Comparison of ENCODE assay signal across 18 cellular contexts in genomic region chr6:72953901-72954494, GRCh38.
DNase-seq lines count a peak whose midpoint lies in the region; ATAC-seq, FAIRE-seq and TF ChIP-seq lines count a peak whose summit lies in the region.
"Had no signal": no experiment of that assay in that cellular context is flagged by ENCODE, and none has a peak within 500 bp of the region (broad histone marks: within the 10 kb centered on the region; RNA-seq: fewer than 3 reads in every experiment).

No MANE protein-coding gene starts in this region.

- peak overlapping the region; percentile 45 for H3K27ac ChIP-seq in OCI-LY1 (ENCODE audit: low read depth, low read length, poor library complexity, severe bottlenecking)
- H3K27ac ChIP-seq in endothelial cell of umbilical vein (ENCODE audit: insufficient read depth, low read depth, low read length): peak overlapping the region; percentile 97
- no peak overlapping the region for H3K27ac ChIP-seq in parathyroid adenoma
- H3K27ac ChIP-seq in transverse colon: no peak overlapping the region
- H3K27ac ChIP-seq: body of pancreas had no signal

- H3F3A ChIP-seq in OCI-LY1 (ENCODE audit: insufficient read depth, low read length): no peaks in the 10 kb centered on the region

- H3K9me2 ChIP-seq in OCI-LY1 (ENCODE audit: low read depth, low read length): no peaks in the 10 kb centered on the region

- dilution Hi-C loops in endothelial cell of umbilical vein (cut with MboI; ENCODE audit: extremely low pct_ligation_motif_present, low sequenced_read_pairs): no loop called here

- H3K4me3 ChIP-seq in OCI-LY1 (ENCODE audit: low read depth, low read length, poor library complexity, severe bottlenecking): no peak overlapping the region
- no peak overlapping the region for H3K4me3 ChIP-seq in endothelial cell of umbilical vein (replicated peaks in 1 of 3; ENCODE audit: insufficient read depth in 1 of 3, low read depth in 1 of 3, low read length in 3 of 3)
- H3K4me3 ChIP-seq in parathyroid adenoma (ENCODE audit: low read depth, low read length): no peak overlapping the region
- H3K4me3 ChIP-seq in transverse colon: no peak overlapping the region
- H3K4me3 ChIP-seq: body of pancreas, K562 had no signal

- 52 to 57% methylated on average over 3 of the region's 3 CpGs for WGBS in transverse colon (ENCODE audit: low coverage in 1 of 2), 2 donors

- H3K4me1 ChIP-seq in OCI-LY1 (ENCODE audit: insufficient read depth, low read length, severe bottlenecking): peaks cover 30% of the 10 kb centered on the region
- H3K4me1 ChIP-seq in endothelial cell of umbilical vein (ENCODE audit: control insufficient read depth, extremely low read depth, insufficient read depth, low read length): peaks cover 37% of the 10 kb centered on the region
- H3K4me1 ChIP-seq in parathyroid adenoma: no peaks in the 10 kb centered on the region
- peaks cover 0 to 4% (median 2%) of the 10 kb centered on the region in 4 donors for H3K4me1 ChIP-seq in transverse colon
- H3K4me1 ChIP-seq: body of pancreas had no signal

- H2AFZ ChIP-seq in OCI-LY1 (ENCODE audit: low read length) (no peak overlapping the region), endothelial cell of umbilical vein (ENCODE audit: low read depth, low read length) (peak overlapping the region; percentile 50), parathyroid adenoma (peak overlapping the region; percentile 19)

- no TSS peak for BruUV-seq in endothelial cell of umbilical vein (replicated peaks; lab: Mats Ljungman, UMichigan)

- H3K4me3 Mint-ChIP-seq in activated CD4-positive, alpha-beta T cell treated with anti-CD3 and anti-CD28 coated beads for 36 hours: no peak overlapping the region
- H3K4me3 Mint-ChIP-seq: activated T-cell treated with anti-CD3 and anti-CD28 coated beads, Interleukin-2, amount 50 U/mL, for 72 hours; CD14-positive monocyte; stimulated activated naive CD8-positive, alpha-beta T cell treated with anti-CD3 and anti-CD28 coated beads, Interleukin-15, Interleukin-2, amounts not matched to agents 100 ng/mL and 50 ng/mL, for 24 hours; T-cell had no signal

- DNase-seq in endothelial cell of umbilical vein (ENCODE audit: low read depth, low spot score): peak; percentile 66
- DNase-seq in left colon: no peak
- no peak for DNase-seq in transverse colon
- no peak for DNase-seq in activated CD4-positive, alpha-beta T cell treated with anti-CD3 and anti-CD28 coated beads for 36 hours
- no peak for DNase-seq in GM12892 (ENCODE audit: insufficient read length)
- DNase-seq: activated CD4-positive, alpha-beta T cell treated with anti-CD3 and anti-CD28 coated beads for 4 hours; activated T-cell treated with anti-CD3 and anti-CD28 coated beads, Interleukin-2, amount 50 U/mL, for 72 hours; body of pancreas; NCI-H2081 treated with DMSO at 0.1 percent for 48 hours; retina; stimulated activated CD4-positive, alpha-beta T cell treated with anti-CD3 and anti-CD28 coated beads, Interleukin-4, amount 100 ng/mL, for 4 hours; T-cell had no signal

- TF ChIP-seq POLR2A in endothelial cell of umbilical vein (IDR thresholded peaks at IDR 0.05; ENCODE audit: low read depth, low read length) (no peak), transverse colon (IDR thresholded peaks at IDR 0.05) (no peak), GM12892 (IDR thresholded peaks at IDR 0.05; ENCODE audit: low read depth, low read length) (no peak)

- H3K36me3 Mint-ChIP-seq in activated CD4-positive, alpha-beta T cell treated with anti-CD3 and anti-CD28 coated beads for 36 hours (ENCODE audit: low read depth): no peaks in the 10 kb centered on the region
- H3K36me3 Mint-ChIP-seq: CD14-positive monocyte, T-cell had no signal

- no peaks in the 10 kb centered on the region for H3K9me3 ChIP-seq in OCI-LY1 (ENCODE audit: low read length)
- no peaks in the 10 kb centered on the region for H3K9me3 ChIP-seq in endothelial cell of umbilical vein (replicated peaks; ENCODE audit: control insufficient read depth, insufficient read depth, low read length)
- H3K9me3 ChIP-seq in parathyroid adenoma (ENCODE audit: control insufficient read depth, low read length): no peaks in the 10 kb centered on the region
- no peaks in the 10 kb centered on the region for H3K9me3 ChIP-seq in transverse colon
- H3K9me3 ChIP-seq: body of pancreas had no signal

- H3K9me1 ChIP-seq in endothelial cell of umbilical vein (replicated peaks; ENCODE audit: control insufficient read depth, extremely low read depth, insufficient read depth, low read length): no peaks in the 10 kb centered on the region

- CTCF ChIA-PET in endothelial cell of umbilical vein (lab: Charles Lee): no interaction called here
- CTCF ChIA-PET in activated CD4-positive, alpha-beta T cell treated with anti-CD3 and anti-CD28 coated beads for 36 hours (lab: Charles Lee): no interaction called here

- POLR2A ChIA-PET in endothelial cell of umbilical vein (lab: Charles Lee): no interaction called here
- POLR2A ChIA-PET in activated CD4-positive, alpha-beta T cell treated with anti-CD3 and anti-CD28 coated beads for 36 hours (lab: Charles Lee): no interaction called here

- H4K20me1 ChIP-seq in OCI-LY1 (ENCODE audit: insufficient read depth, low read length): no peaks in the 10 kb centered on the region
- H4K20me1 ChIP-seq in endothelial cell of umbilical vein (replicated peaks; ENCODE audit: control insufficient read depth, extremely low read depth, insufficient read depth, low read length): no peaks in the 10 kb centered on the region

- H3K4me1 Mint-ChIP-seq in activated CD4-positive, alpha-beta T cell treated with anti-CD3 and anti-CD28 coated beads for 36 hours: peaks cover 12% of the 10 kb centered on the region

- ATAC-seq in GM18868 (IDR thresholded peaks at IDR 0.05; ENCODE audit: unreplicated experiment) (peak; percentile 66), left colon (no peak)
- no peak for ATAC-seq in activated CD4-positive, alpha-beta T cell treated with anti-CD3 and anti-CD28 coated beads for 36 hours
- ATAC-seq: activated T-cell treated with anti-CD3 and anti-CD28 coated beads, Interleukin-2, amount 50 U/mL, for 72 hours; body of pancreas; K562; T-cell had no signal

- TF ChIP-seq EP300 in transverse colon (IDR thresholded peaks at IDR 0.05; ENCODE audit: low read depth): no peak

- H3K9ac ChIP-seq in OCI-LY1 (ENCODE audit: low read length): no peak overlapping the region
- H3K9ac ChIP-seq in endothelial cell of umbilical vein (replicated peaks; ENCODE audit: extremely low read depth, insufficient read depth, low read length): peak overlapping the region; percentile 17
- H3K9ac ChIP-seq in parathyroid adenoma: no peak overlapping the region

- TF ChIP-seq CTCF in OCI-LY1 (IDR thresholded peaks at IDR 0.05; ENCODE audit: low read length): no peak
- TF ChIP-seq CTCF in endothelial cell of umbilical vein (IDR thresholded peaks at IDR 0.05; ENCODE audit: extremely low read depth in 1 of 2, insufficient read depth in 1 of 2, low read depth in 1 of 2, low read length in 2 of 2): no peak
- no peak for TF ChIP-seq CTCF in parathyroid adenoma (IDR thresholded peaks at IDR 0.05)
- no peak for TF ChIP-seq CTCF in transverse colon (IDR thresholded peaks at IDR 0.05)

- peak overlapping the region; percentile 6; the same call in 1 of the 2 replicates for H3K4me2 ChIP-seq in OCI-LY1 (ENCODE audit: low read length)
- H3K4me2 ChIP-seq in endothelial cell of umbilical vein (ENCODE audit: insufficient read depth, low read length): peak overlapping the region; percentile 59
- H3K4me2 ChIP-seq in parathyroid adenoma (ENCODE audit: low read length): no peak overlapping the region

- H3K79me2 ChIP-seq in OCI-LY1 (ENCODE audit: insufficient read depth, low read length): no peaks in the 10 kb centered on the region
- no peaks in the 10 kb centered on the region for H3K79me2 ChIP-seq in endothelial cell of umbilical vein (ENCODE audit: control insufficient read depth, insufficient read depth, low read length)
- no peaks in the 10 kb centered on the region for H3K79me2 ChIP-seq in parathyroid adenoma

- H3K36me3 ChIP-seq in OCI-LY1 (ENCODE audit: insufficient read depth, low read length) (no peaks in the 10 kb centered on the region), endothelial cell of umbilical vein (ENCODE audit: control insufficient read depth in 2 of 2, extremely low read depth in 1 of 2, insufficient read depth in 2 of 2, low read length in 2 of 2) (no peaks in the 10 kb centered on the region), parathyroid adenoma (ENCODE audit: control insufficient read depth, insufficient read depth, low read length) (no peaks in the 10 kb centered on the region), transverse colon (no peaks in the 10 kb centered on the region)

- no peak overlapping the region for H3K27ac Mint-ChIP-seq in activated CD4-positive, alpha-beta T cell treated with anti-CD3 and anti-CD28 coated beads for 36 hours
- H3K27ac Mint-ChIP-seq: activated T-cell treated with anti-CD3 and anti-CD28 coated beads, Interleukin-2, amount 50 U/mL, for 72 hours; CD14-positive monocyte; stimulated activated naive CD8-positive, alpha-beta T cell treated with anti-CD3 and anti-CD28 coated beads, Interleukin-15, Interleukin-2, amounts not matched to agents 100 ng/mL and 50 ng/mL, for 24 hours; T-cell had no signal

- H3K27me3 ChIP-seq in OCI-LY1 (ENCODE audit: insufficient read depth, low read length) (no peaks in the 10 kb centered on the region), endothelial cell of umbilical vein (ENCODE audit: control insufficient read depth in 2 of 2, insufficient read depth in 2 of 2, low read length in 2 of 2) (no peaks in the 10 kb centered on the region), parathyroid adenoma (ENCODE audit: control insufficient read depth, insufficient read depth, low read length) (no peaks in the 10 kb centered on the region), transverse colon (no peaks in the 10 kb centered on the region)
- H3K27me3 ChIP-seq: body of pancreas had no signal

- intact Hi-C loops in endothelial cell of umbilical vein (cut with micrococcal nuclease) (loop anchor here (1.0 kb wide), 2 partner anchors 12 to 92 kb away; no protein-coding TSS in a partner anchor), left colon (cut with DNase I, micrococcal nuclease) (no loop called here), transverse colon (cut with DNase I; ENCODE audit: low total_unique reads) (no loop called here)
- intact Hi-C loops in activated CD4-positive, alpha-beta T cell treated with anti-CD3 and anti-CD28 coated beads for 36 hours (cut with DNase I, micrococcal nuclease): no loop called here

- in situ Hi-C loops in transverse colon (cut with MboI; ENCODE audit: low pct_ligation_motif_present in 1 of 4, low pct_unique_long_range_greater_than_20kb in 1 of 4, low sequenced_read_pairs in 3 of 4): no loop called here

- FAIRE-seq in endothelial cell of umbilical vein (lab: Jason Lieb, UNC) (peak; percentile 59), GM12892 (lab: Jason Lieb, UNC) (no peak)
- FAIRE-seq: K562 had no signal

- H3K27me3 Mint-ChIP-seq in activated CD4-positive, alpha-beta T cell treated with anti-CD3 and anti-CD28 coated beads for 36 hours: no peaks in the 10 kb centered on the region
- H3K27me3 Mint-ChIP-seq: stimulated activated naive CD8-positive, alpha-beta T cell treated with anti-CD3 and anti-CD28 coated beads, Interleukin-15, Interleukin-2, amounts not matched to agents 100 ng/mL and 50 ng/mL, for 24 hours; T-cell had no signal

- H3K9me3 Mint-ChIP-seq in activated CD4-positive, alpha-beta T cell treated with anti-CD3 and anti-CD28 coated beads for 36 hours (ENCODE audit: low read depth): no peaks in the 10 kb centered on the region
- H3K9me3 Mint-ChIP-seq: activated T-cell treated with anti-CD3 and anti-CD28 coated beads, Interleukin-2, amount 50 U/mL, for 72 hours; CD14-positive monocyte; stimulated activated naive CD8-positive, alpha-beta T cell treated with anti-CD3 and anti-CD28 coated beads, Interleukin-15, Interleukin-2, amounts not matched to agents 100 ng/mL and 50 ng/mL, for 24 hours; T-cell had no signal

Comparison
In these comparisons a context has a peak if more than half of its experiments do, and no peak if none do; other contexts are left out.
1. H3K27ac ChIP-seq: peak in OCI-LY1 (single experiment) and endothelial cell of umbilical vein (single experiment); none in parathyroid adenoma (single experiment) and transverse colon (0 of 4).